In genomic region chr22:23720855-23721254, GRCh38 we compare ENCODE assay signal across 9 cellular contexts. TPM values are rescaled to one million over a fixed set of nuclear protein-coding genes. Genes with fewer than 3 reads are reported as not detected.
"Had no signal": no experiment of that assay in that cellular context is flagged by ENCODE, and none has a peak within 500 bp of the region (broad histone marks: within the 10 kb centered on the region; RNA-seq: fewer than 3 reads in every experiment).

No MANE protein-coding gene starts in this region.

- DNase-seq: GDM1, GF-D8 had no signal

- ATAC-seq: GM12878 had no signal

- H3K4me3 ChIP-seq: GM12878 had no signal

- FAIRE-seq: G401.6, GM12878, GM12891, GM12892, GM18507, GM19239 had no signal

RNA-seq across cellular contexts. Expression of gene RGL4, which starts 30.0 kb away (rescaled TPM):
- total RNA-seq: G401 had no signal

RNA-seq across cellular contexts. Expression of gene ZNF70, which starts 30.1 kb away (rescaled TPM):
- total RNA-seq: G401 had no signal

RNA-seq across cellular contexts. Expression of gene VPREB3, which starts 33.4 kb away (rescaled TPM):
- total RNA-seq: G401 had no signal

RNA-seq across cellular contexts. Expression of gene C22orf15, which starts 41.9 kb away (rescaled TPM):
- total RNA-seq: G401 had no signal

RNA-seq across cellular contexts. Expression of gene CHCHD10, which starts 46.9 kb away (rescaled TPM):
- total RNA-seq: G401 had no signal
